In genomic region chr2:127197475-127198385, GRCh38 we compare ENCODE assay signal across 8 cellular contexts. TPM values are rescaled to one million over a fixed set of nuclear protein-coding genes. Genes with fewer than 3 reads are reported as not detected.
DNase-seq lines count a peak whose midpoint lies in the region; ATAC-seq and TF ChIP-seq lines count a peak whose summit lies in the region.

No MANE protein-coding gene starts in this region.

- no peak overlapping the region for H3K4me3 ChIP-seq in CD8-positive, alpha-beta T cell (ENCODE audit: low read depth, low read length)

- ATAC-seq in CD8-positive, alpha-beta T cell, result peak; percentile 62
- ATAC-seq in GM21423 (IDR thresholded peaks at IDR 0.05; ENCODE audit: unreplicated experiment) (peak; percentile 94), left ventricle myocardium superior (peak; percentile 77), HG02870 (IDR thresholded peaks at IDR 0.05; ENCODE audit: unreplicated experiment) (no peak)

- H3K27ac ChIP-seq in CD8-positive, alpha-beta T cell (ENCODE audit: low read depth, low read length), result no peak overlapping the region

- no peak for TF ChIP-seq CTCF in CD8-positive, alpha-beta T cell (IDR thresholded peaks at IDR 0.05)

- DNase-seq in CD8-positive, alpha-beta T cell, result peak in 6 of 7 experiments; percentile 18 to 70 (median 54)
- peak; percentile 72 for DNase-seq in LoVo (ENCODE audit: low spot score)
- DNase-seq in SIG-M5 treated with dmso at 0.1 percent for 504 hours (lab: John Stamatoyannopoulos, UW; ENCODE audit: unreplicated experiment), result peak; percentile 48
- DNase-seq in activated gamma-delta T cell treated with anti-CD3 and anti-CD28 coated beads, Interleukin-2, amount 50 U/mL, for 16 hours (ENCODE audit: low read depth), result peak; percentile 25
- peak; percentile 71 for DNase-seq in left ventricle myocardium superior
- DNase-seq in stimulated activated CD4-positive, alpha-beta T cell treated with anti-CD3 and anti-CD28 coated beads, Interleukin-12 subunit alpha, Interleukin-12 subunit beta, amount 100 ng/mL, for 48 hours (ENCODE audit: low read depth in 2 of 3, low spot score in 1 of 3), result peak; percentile 40 to 51 (median 46)

- no peaks in the 10 kb centered on the region for H3K36me3 Mint-ChIP-seq in CD8-positive, alpha-beta T cell

- no peaks in the 10 kb centered on the region for H3K27me3 ChIP-seq in CD8-positive, alpha-beta T cell (ENCODE audit: insufficient read depth, low read length)

- intact Hi-C loops in CD8-positive, alpha-beta T cell (cut with DNase I, micrococcal nuclease), result loop anchor here (1.0 to 2.0 kb wide), 3 partner anchors 281 to 452 kb away; no protein-coding TSS in a partner anchor
- intact Hi-C loops in left ventricle myocardium superior (cut with micrococcal nuclease), result no loop called here

- no peaks in the 10 kb centered on the region for H3K36me3 ChIP-seq in CD8-positive, alpha-beta T cell (ENCODE audit: insufficient read depth, low read length)

- no peaks in the 10 kb centered on the region for H3K27me3 Mint-ChIP-seq in CD8-positive, alpha-beta T cell (ENCODE audit: low read depth)

- no peaks in the 10 kb centered on the region for H3K4me1 Mint-ChIP-seq in CD8-positive, alpha-beta T cell (ENCODE audit: low read depth)

- no peak overlapping the region for H3K27ac Mint-ChIP-seq in CD8-positive, alpha-beta T cell

- H3K4me1 ChIP-seq in CD8-positive, alpha-beta T cell (ENCODE audit: insufficient read depth, low read length), result no peaks in the 10 kb centered on the region

- POLR2A ChIA-PET in CD8-positive, alpha-beta T cell (lab: Charles Lee), result interaction anchor here (0.8 kb wide), 1 partner anchor 504 kb away, joined by 3 read pairs; no protein-coding TSS in a partner anchor

- H3K4me3 Mint-ChIP-seq in CD8-positive, alpha-beta T cell, result peak overlapping the region; percentile 69

- H3K9me3 Mint-ChIP-seq in CD8-positive, alpha-beta T cell, result no peaks in the 10 kb centered on the region

- CTCF ChIA-PET in CD8-positive, alpha-beta T cell (lab: Charles Lee), result interaction anchor here (0.6 to 1.5 kb wide), 11 partner anchors 8 to 451 kb away, joined by 3 to 11 read pairs (median 4); no protein-coding TSS in a partner anchor

- no peaks in the 10 kb centered on the region for H3K9me3 ChIP-seq in CD8-positive, alpha-beta T cell (ENCODE audit: low read length)

RNA-seq across cellular contexts. Expression of gene CYP27C1, which starts 22.4 kb away (rescaled TPM):
- total RNA-seq in CD8-positive, alpha-beta T cell, result not detected
- 0.10 TPM for total RNA-seq in left ventricle myocardium superior
